23 cellular contexts compared by ENCODE assay signal in the genomic region with DNA sequence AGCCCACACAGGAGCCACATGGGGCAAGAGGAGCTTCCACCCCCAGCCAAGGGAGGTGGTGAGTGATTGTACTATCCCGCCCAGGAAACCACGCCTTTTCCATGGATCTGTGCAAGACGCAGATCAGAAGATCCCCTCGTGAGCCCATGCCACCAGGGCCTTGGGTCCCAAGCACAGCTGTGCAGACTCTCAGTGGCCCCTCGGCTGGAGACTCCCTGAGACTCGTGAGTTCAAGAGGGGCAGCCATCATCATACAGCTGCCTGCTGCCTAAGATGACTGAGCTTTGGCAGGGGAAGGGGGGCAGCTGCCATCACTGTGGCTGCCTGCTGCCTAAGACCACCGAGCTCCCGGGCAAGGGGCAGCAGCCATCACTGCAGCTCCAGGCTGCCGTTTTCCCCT.
"Had no signal": no experiment of that assay in that cellular context is flagged by ENCODE, and none has a peak within 500 bp of the region (broad histone marks: within the 10 kb centered on the region; RNA-seq: fewer than 3 reads in every experiment).

No MANE protein-coding gene starts in this region.

- H3K27me3 Mint-ChIP-seq: effector memory CD8-positive, alpha-beta T cell; naive thymus-derived CD4-positive, alpha-beta T cell; type B pancreatic cell had no signal

- ATAC-seq: effector memory CD8-positive, alpha-beta T cell; gastrocnemius medialis; left lobe of liver; naive thymus-derived CD4-positive, alpha-beta T cell; sciatic nerve; stimulated activated effector memory CD8-positive, alpha-beta T cell treated with anti-CD3 and anti-CD28 coated beads, Interleukin-12 subunit alpha, Interleukin-12 subunit beta, amount 100 ng/mL, for 72 hours; stimulated activated naive CD8-positive, alpha-beta T cell treated with anti-CD3 and anti-CD28 coated beads, Interleukin-15, Interleukin-2, amounts not matched to agents 100 U/mL and 50 U/mL, for 24 hours had no signal

- DNase-seq: cortex of kidney; effector memory CD8-positive, alpha-beta T cell; foreskin fibroblast; gastrocnemius medialis; head of caudate nucleus; mesenchymal stem cell; midbrain; naive thymus-derived CD4-positive, alpha-beta T cell; nephron progenitor cell; nucleus accumbens; stimulated activated CD4-positive, alpha-beta T cell treated with anti-CD3 and anti-CD28 coated beads, Interleukin-2, amount 100 ng/mL, for 24 hours; stimulated activated CD4-positive, alpha-beta T cell treated with anti-CD3 and anti-CD28 coated beads, Interleukin-4, amount 100 ng/mL, for 24 hours; stimulated activated naive CD8-positive, alpha-beta T cell treated with anti-CD3 and anti-CD28 coated beads, Interleukin-15, Interleukin-2, amounts not matched to agents 100 U/mL and 50 U/mL, for 24 hours; substantia nigra; testis; tibial artery had no signal

- H3K4me3 Mint-ChIP-seq: effector memory CD8-positive, alpha-beta T cell; naive thymus-derived CD4-positive, alpha-beta T cell; nephron progenitor cell; stimulated activated effector memory CD8-positive, alpha-beta T cell treated with anti-CD3 and anti-CD28 coated beads, Interleukin-12 subunit alpha, Interleukin-12 subunit beta, amount 100 ng/mL, for 72 hours; type B pancreatic cell had no signal

- H3K4me3 ChIP-seq: gastrocnemius medialis, lung, prostate gland, right atrium auricular region, testis, tibial artery had no signal

- H3K27ac Mint-ChIP-seq: effector memory CD8-positive, alpha-beta T cell; naive thymus-derived CD4-positive, alpha-beta T cell; nephron progenitor cell; stimulated activated effector memory CD8-positive, alpha-beta T cell treated with anti-CD3 and anti-CD28 coated beads, Interleukin-12 subunit alpha, Interleukin-12 subunit beta, amount 100 ng/mL, for 72 hours; type B pancreatic cell had no signal
